Comparison of ENCODE assay signal across 1 cellular context in genomic region chr1:53984701-53985100, GRCh38.
TF ChIP-seq lines count a peak whose summit lies in the region.

No MANE protein-coding gene starts in this region.

TF ChIP-seq in GM23338, 12 proteins besides CTCF, POLR2A, EP300 and RAD21 (continued from another document):
- TF ChIP-seq ZNF462 (CRISPR knock-in tag; IDR thresholded peaks at IDR 0.05) (no peak), ZNF114 (CRISPR knock-in tag; IDR thresholded peaks at IDR 0.05) (no peak), STAT1 (IDR thresholded peaks at IDR 0.05; ENCODE audit: unreplicated experiment) (no peak), ETS1 (IDR thresholded peaks at IDR 0.05) (no peak), REST (IDR thresholded peaks at IDR 0.05; ENCODE audit: unreplicated experiment) (no peak), EZH2phosphoT487 (IDR thresholded peaks at IDR 0.05; ENCODE audit: unreplicated experiment) (no peak)
